15 cellular contexts compared by ENCODE assay signal in the genomic region with DNA sequence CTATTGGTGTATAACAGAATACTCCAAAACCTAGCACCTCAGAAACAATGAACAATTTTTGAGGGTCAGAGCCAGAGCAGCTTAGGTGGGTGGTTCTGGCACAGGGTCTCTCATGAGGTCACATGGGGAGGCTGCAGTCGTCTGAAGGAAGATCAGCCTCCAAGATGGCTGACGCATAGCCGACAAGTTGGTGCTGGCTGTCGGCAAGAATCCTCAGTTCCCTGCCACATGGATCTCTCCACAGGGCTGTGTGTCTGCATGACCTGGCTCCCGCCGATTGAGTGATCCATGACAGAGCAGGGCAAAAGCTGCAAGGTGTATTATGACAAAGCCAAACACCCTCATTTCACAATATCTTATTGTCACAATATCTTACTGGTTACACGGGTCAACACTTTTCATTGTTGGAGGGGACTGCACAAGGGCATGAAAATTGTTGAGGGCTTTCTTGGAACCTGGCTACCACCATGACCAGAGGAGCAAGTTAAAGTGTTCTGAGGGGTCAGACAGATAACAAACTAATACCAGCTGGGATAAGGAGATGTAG. TPM values are rescaled to one million over a fixed set of nuclear protein-coding genes. Genes with fewer than 3 reads are reported as not detected.
A peak's percentile ranks its signal among the peaks of the same experiment; 100 is the strongest.
DNase-seq lines count a peak whose midpoint lies in the region; ATAC-seq, FAIRE-seq and TF ChIP-seq lines count a peak whose summit lies in the region.
"Had no signal": no experiment of that assay in that cellular context is flagged by ENCODE, and none has a peak within 500 bp of the region (broad histone marks: within the 10 kb centered on the region; RNA-seq: fewer than 3 reads in every experiment).

No MANE protein-coding gene starts in this region.

- no peak overlapping the region for H3K9ac ChIP-seq in adipocyte (ENCODE audit: low read length)
- no peak overlapping the region for H3K9ac ChIP-seq in kidney (ENCODE audit: low read length in 2 of 2)

- H3K27me3 ChIP-seq in adipocyte (replicated peaks; ENCODE audit: control insufficient read depth, insufficient read depth, low read length) (no peaks in the 10 kb centered on the region), MG63 (no peaks in the 10 kb centered on the region)
- H3K27me3 ChIP-seq: spleen, uterus had no signal

- H3K27me3 Mint-ChIP-seq in activated naive CD4-positive, alpha-beta T cell treated with anti-CD3 and anti-CD28 coated beads, Interleukin-2, amount 50 U/mL, for 24 hours, result no peaks in the 10 kb centered on the region
- H3K27me3 Mint-ChIP-seq in type B pancreatic cell, result no peaks in the 10 kb centered on the region

- H3K27ac Mint-ChIP-seq in activated naive CD4-positive, alpha-beta T cell treated with anti-CD3 and anti-CD28 coated beads, Interleukin-2, amount 50 U/mL, for 24 hours, result peak overlapping the region; percentile 75
- peak overlapping the region in 1 of 2 donors; percentile 46 for H3K27ac Mint-ChIP-seq in activated naive CD4-positive, alpha-beta T cell treated with anti-CD3 and anti-CD28 coated beads, Interleukin-2, amount 50 U/mL, for 72 hours
- H3K27ac Mint-ChIP-seq in type B pancreatic cell, result peak overlapping the region; percentile 61

- TF ChIP-seq CTCF in kidney (IDR thresholded peaks at IDR 0.05; ENCODE audit: borderline replicate concordance, extremely low read depth, insufficient read depth) (no peak), type B pancreatic cell (conservative IDR thresholded peaks at IDR 0.05) (no peak)

- no peaks in the 10 kb centered on the region for H3K36me3 Mint-ChIP-seq in activated naive CD4-positive, alpha-beta T cell treated with anti-CD3 and anti-CD28 coated beads, Interleukin-2, amount 50 U/mL, for 24 hours
- H3K36me3 Mint-ChIP-seq in activated naive CD4-positive, alpha-beta T cell treated with anti-CD3 and anti-CD28 coated beads, Interleukin-2, amount 50 U/mL, for 72 hours, result peaks cover 17 to 34% of the 10 kb centered on the region in 2 donors
- H3K36me3 Mint-ChIP-seq in type B pancreatic cell, result peaks cover 5% of the 10 kb centered on the region

- intact Hi-C loops in kidney (cut with DNase I), result no loop called here

- FAIRE-seq in kidney (lab: Jason Lieb, UNC), result no peak
- FAIRE-seq: islet of Langerhans had no signal

- H3K4me3 ChIP-seq in adipocyte (ENCODE audit: low read length), result peak overlapping the region; percentile 9
- peak overlapping the region; percentile 7 to 10 for H3K4me3 ChIP-seq in kidney (ENCODE audit: low read length in 2 of 2)
- no peak overlapping the region for H3K4me3 ChIP-seq in MG63
- H3K4me3 ChIP-seq: spleen, uterus had no signal

- H3K9me3 Mint-ChIP-seq in activated naive CD4-positive, alpha-beta T cell treated with anti-CD3 and anti-CD28 coated beads, Interleukin-2, amount 50 U/mL, for 24 hours, result no peaks in the 10 kb centered on the region
- H3K9me3 Mint-ChIP-seq in activated naive CD4-positive, alpha-beta T cell treated with anti-CD3 and anti-CD28 coated beads, Interleukin-2, amount 50 U/mL, for 72 hours, result peaks cover 0 to 5% of the 10 kb centered on the region in 2 donors
- H3K9me3 Mint-ChIP-seq in type B pancreatic cell, result peaks cover 8% of the 10 kb centered on the region

- H3K9me3 ChIP-seq in adipocyte (ENCODE audit: control insufficient read depth, low read length), result no peaks in the 10 kb centered on the region
- H3K9me3 ChIP-seq in kidney (ENCODE audit: control insufficient read depth in 1 of 2, low read length in 2 of 2), result no peaks in the 10 kb centered on the region
- H3K9me3 ChIP-seq in MG63, result no peaks in the 10 kb centered on the region
- H3K9me3 ChIP-seq: spleen, uterus had no signal

- no peak for DNase-seq in activated naive CD4-positive, alpha-beta T cell treated with anti-CD3 and anti-CD28 coated beads, Interleukin-2, amount 50 U/mL, for 72 hours (ENCODE audit: low spot score in 2 of 2)
- DNase-seq in adipocyte (ENCODE audit: low read depth), result no peak
- no peak for DNase-seq in kidney
- no peak for DNase-seq in type B pancreatic cell (ENCODE audit: extremely low spot score, unreplicated experiment)
- no peak for DNase-seq in MG63
- DNase-seq in NCI-H748 (lab: John Stamatoyannopoulos, UW; ENCODE audit: unreplicated experiment), result no peak
- no peak for DNase-seq in KG1 (lab: John Stamatoyannopoulos, UW)
- DNase-seq: activated CD4-positive, CD25-positive, alpha-beta regulatory T cell treated with anti-CD3 and anti-CD28 coated beads, Interleukin-2, amount 50 U/mL, for 72 hours; activated naive CD4-positive, alpha-beta T cell treated with Interleukin-2 at 50 U/mL for 16 hours; NCI-H1105 treated with DMSO at 0.1 percent for 48 hours; NCI-H526 treated with DMSO at 0.1 percent for 48 hours; spleen; uterus had no signal

- peak overlapping the region; percentile 70 for H3K4me3 Mint-ChIP-seq in activated naive CD4-positive, alpha-beta T cell treated with anti-CD3 and anti-CD28 coated beads, Interleukin-2, amount 50 U/mL, for 24 hours
- peak overlapping the region; percentile 53 for H3K4me3 Mint-ChIP-seq in type B pancreatic cell

- peak overlapping the region in 1 of 2 donors; percentile 29 for H3K27ac ChIP-seq in kidney (ENCODE audit: low read depth in 2 of 2, low read length in 2 of 2)
- H3K27ac ChIP-seq: uterus had no signal

- peaks cover 81% of the 10 kb centered on the region for H3K4me1 Mint-ChIP-seq in activated naive CD4-positive, alpha-beta T cell treated with anti-CD3 and anti-CD28 coated beads, Interleukin-2, amount 50 U/mL, for 24 hours
- peaks cover 49% of the 10 kb centered on the region for H3K4me1 Mint-ChIP-seq in type B pancreatic cell (ENCODE audit: unreplicated experiment)

- H3K36me3 ChIP-seq in adipocyte (ENCODE audit: control insufficient read depth, insufficient read depth, low read length, severe bottlenecking), result no peaks in the 10 kb centered on the region
- H3K36me3 ChIP-seq in kidney (ENCODE audit: control insufficient read depth in 1 of 2, insufficient read depth in 2 of 2, low read length in 2 of 2), result no peaks in the 10 kb centered on the region
- peaks cover 14% of the 10 kb centered on the region for H3K36me3 ChIP-seq in MG63
- H3K36me3 ChIP-seq: spleen, uterus had no signal

- H3K4me1 ChIP-seq in adipocyte (ENCODE audit: control insufficient read depth, insufficient read depth, low read length) (peaks cover 72% of the 10 kb centered on the region), kidney (ENCODE audit: control insufficient read depth in 1 of 2, insufficient read depth in 1 of 2, low read depth in 1 of 2, low read length in 2 of 2) (peaks cover 38 to 53% of the 10 kb centered on the region in 2 donors)

- no peak for ATAC-seq in activated naive CD4-positive, alpha-beta T cell treated with anti-CD3 and anti-CD28 coated beads, Interleukin-2, amount 50 U/mL, for 72 hours

RNA-seq across cellular contexts. Expression of a gene that starts 4.2 kb away (rescaled TPM):
- 100 to 1,000 TPM; 294 to 358 TPM for total RNA-seq in activated naive CD4-positive, alpha-beta T cell treated with anti-CD3 and anti-CD28 coated beads, Interleukin-2, amount 50 U/mL, for 72 hours
- total RNA-seq in kidney (448 TPM), type B pancreatic cell (ENCODE audit: low replicate concordance) (211 and 359 TPM in 2 replicates)
- 884 TPM for polyA plus RNA-seq in kidney (ENCODE audit: insufficient read depth, low read depth, low replicate concordance)
- 311 and 396 TPM in 2 replicates for total RNA-seq in MG63 (2014; rRNA removed; shearing (Covaris generic); ENCODE audit: low replicate concordance)

RNA-seq across cellular contexts. Expression of a gene that starts 18.5 kb away (rescaled TPM):
- 100 to 1,000 TPM; 485 to 498 TPM for total RNA-seq in activated naive CD4-positive, alpha-beta T cell treated with anti-CD3 and anti-CD28 coated beads, Interleukin-2, amount 50 U/mL, for 72 hours
- total RNA-seq in kidney (450 TPM), type B pancreatic cell (ENCODE audit: low replicate concordance) (219 and 271 TPM in 2 replicates)
- 442 TPM for polyA plus RNA-seq in kidney (ENCODE audit: insufficient read depth, low read depth, low replicate concordance)
- total RNA-seq in MG63 (2014; rRNA removed; shearing (Covaris generic); ENCODE audit: low replicate concordance), result 750 and 1,020 TPM in 2 replicates

RNA-seq across cellular contexts. Expression of a gene that starts 46.4 kb away (rescaled TPM):
- total RNA-seq in activated naive CD4-positive, alpha-beta T cell treated with anti-CD3 and anti-CD28 coated beads, Interleukin-2, amount 50 U/mL, for 72 hours, result 1 to 10 TPM; 1.8 to 1.9 TPM
- total RNA-seq in kidney, result 6.8 TPM
- polyA plus RNA-seq in kidney (ENCODE audit: insufficient read depth, low read depth, low replicate concordance), result 2.1 TPM
- 2.0 TPM in 2 replicates for total RNA-seq in type B pancreatic cell (ENCODE audit: low replicate concordance)
- 0.03 and 0.05 TPM in 2 replicates for total RNA-seq in MG63 (2014; rRNA removed; shearing (Covaris generic); ENCODE audit: low replicate concordance)
